ENCODE assay signal across 7 cellular contexts in genomic region chrX:35288657-35289056, GRCh38.
"Had no signal": no experiment of that assay in that cellular context is flagged by ENCODE, and none has a peak within 500 bp of the region (broad histone marks: within the 10 kb centered on the region; RNA-seq: fewer than 3 reads in every experiment).

No MANE protein-coding gene starts in this region.

- ATAC-seq: GM23338 had no signal

- FAIRE-seq: H1, H54, HTR-8/SVneo had no signal

- DNase-seq: H9, HCEC 1CT, KBM-7 had no signal

- H3K4me2 ChIP-seq: GM23338 had no signal

- H3K4me3 ChIP-seq: GM23338 had no signal

- H2AFZ ChIP-seq: GM23338 had no signal
